10 cellular contexts compared by ENCODE assay signal in the genomic region with DNA sequence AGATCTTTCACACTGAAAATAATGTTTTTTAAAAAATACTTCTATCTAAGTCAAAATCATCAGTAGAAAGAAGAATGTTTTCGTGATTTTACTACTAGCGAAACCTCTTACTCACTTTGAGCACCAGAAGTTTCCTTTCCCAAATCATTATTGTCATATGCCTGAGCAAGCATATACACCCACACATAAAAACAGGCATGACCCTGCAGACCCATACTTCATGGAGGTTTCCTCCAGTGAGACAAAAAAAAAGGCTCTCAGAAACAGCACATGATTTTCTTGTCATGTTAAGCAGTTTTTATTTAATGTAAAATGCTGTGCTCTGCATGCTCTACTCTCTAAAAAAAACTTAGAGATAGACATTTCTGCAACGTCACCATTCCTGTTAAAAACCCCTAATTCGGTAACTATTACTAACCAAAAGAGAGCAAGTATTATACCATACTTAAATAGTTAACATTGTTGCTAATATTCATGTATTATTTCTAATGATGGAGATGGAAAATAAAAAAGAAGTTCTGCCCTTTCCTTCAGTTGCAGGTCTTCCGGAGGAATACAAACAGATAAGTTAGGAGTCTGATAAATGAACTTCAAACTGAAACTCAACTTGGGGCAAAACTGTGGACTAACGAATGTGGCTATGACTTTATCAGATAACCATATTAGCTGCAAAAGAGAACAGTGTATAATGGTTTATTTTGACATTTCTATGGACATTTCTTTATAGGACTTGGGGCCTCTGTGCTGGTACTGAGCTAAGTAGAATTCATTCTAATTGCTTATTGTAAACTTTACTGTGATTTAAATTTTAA. TPM values are rescaled to one million over a fixed set of nuclear protein-coding genes. Genes with fewer than 3 reads are reported as not detected.
DNase-seq lines count a peak whose midpoint lies in the region; ATAC-seq and TF ChIP-seq lines count a peak whose summit lies in the region.
"Had no signal": no experiment of that assay in that cellular context is flagged by ENCODE, and none has a peak within 500 bp of the region (broad histone marks: within the 10 kb centered on the region; RNA-seq: fewer than 3 reads in every experiment).

No MANE protein-coding gene starts in this region.

- no peaks in the 10 kb centered on the region for H3K4me1 ChIP-seq in parathyroid adenoma
- H3K4me1 ChIP-seq: body of pancreas had no signal

- no peak overlapping the region for H3K27ac ChIP-seq in parathyroid adenoma
- H3K27ac ChIP-seq: body of pancreas had no signal

- no peak overlapping the region for H3K27ac Mint-ChIP-seq in T-helper 1 cell treated with Interleukin-12 subunit alpha and Interleukin-12 subunit beta and Interleukin-4 antibody, amounts not matched to agents 30 μg/mL and 1 μg/mL, for 36 hours

- peak; percentile 49 for ATAC-seq in GM18519 (IDR thresholded peaks at IDR 0.05; ENCODE audit: low FRiP score, unreplicated experiment)
- peak; percentile 86 for ATAC-seq in GM21717 (IDR thresholded peaks at IDR 0.05; ENCODE audit: unreplicated experiment)
- no peak for ATAC-seq in HG02981 (IDR thresholded peaks at IDR 0.05; ENCODE audit: unreplicated experiment)
- ATAC-seq: body of pancreas had no signal

- H3K79me2 ChIP-seq in parathyroid adenoma, result no peaks in the 10 kb centered on the region

- no peaks in the 10 kb centered on the region for H3K27me3 Mint-ChIP-seq in T-helper 1 cell treated with Interleukin-12 subunit alpha and Interleukin-12 subunit beta and Interleukin-4 antibody, amounts not matched to agents 30 μg/mL and 1 μg/mL, for 36 hours (ENCODE audit: low read depth)

- peak overlapping the region; percentile 34 for H3K4me2 ChIP-seq in parathyroid adenoma (ENCODE audit: low read length)

- H3K36me3 ChIP-seq in parathyroid adenoma (ENCODE audit: control insufficient read depth, insufficient read depth, low read length) (no peaks in the 10 kb centered on the region), H7 (replicated peaks; ENCODE audit: control insufficient read depth, insufficient read depth, low read length) (no peaks in the 10 kb centered on the region)

- no peak overlapping the region for H3K9ac ChIP-seq in parathyroid adenoma

- H3K4me3 Mint-ChIP-seq in T-helper 1 cell treated with Interleukin-12 subunit alpha and Interleukin-12 subunit beta and Interleukin-4 antibody, amounts not matched to agents 30 μg/mL and 1 μg/mL, for 36 hours, result peak overlapping the region; percentile 59

- no peaks in the 10 kb centered on the region for H3K27me3 ChIP-seq in parathyroid adenoma (ENCODE audit: control insufficient read depth, insufficient read depth, low read length)
- H3K27me3 ChIP-seq in H7 (ENCODE audit: control insufficient read depth, insufficient read depth, low read length), result no peaks in the 10 kb centered on the region
- H3K27me3 ChIP-seq: body of pancreas had no signal

- DNase-seq in KG1 (lab: John Stamatoyannopoulos, UW) (no peak), H7 (no peak)
- DNase-seq: body of pancreas, foreskin melanocyte, GDM1 had no signal

- H2AFZ ChIP-seq in parathyroid adenoma, result peak overlapping the region; percentile 4

- TF ChIP-seq CTCF in parathyroid adenoma (IDR thresholded peaks at IDR 0.05), result no peak

- H3K4me3 ChIP-seq in parathyroid adenoma (ENCODE audit: low read depth, low read length), result peak overlapping the region; percentile 22
- H3K4me3 ChIP-seq in H7 (ENCODE audit: insufficient read depth, low read depth, low read length), result no peak overlapping the region
- H3K4me3 ChIP-seq: body of pancreas had no signal

- peaks cover 23% of the 10 kb centered on the region for H3K9me3 Mint-ChIP-seq in T-helper 1 cell treated with Interleukin-12 subunit alpha and Interleukin-12 subunit beta and Interleukin-4 antibody, amounts not matched to agents 30 μg/mL and 1 μg/mL, for 36 hours

- no peaks in the 10 kb centered on the region for H3K9me3 ChIP-seq in parathyroid adenoma (ENCODE audit: control insufficient read depth, low read length)
- H3K9me3 ChIP-seq: body of pancreas had no signal

- H3K36me3 Mint-ChIP-seq in T-helper 1 cell treated with Interleukin-12 subunit alpha and Interleukin-12 subunit beta and Interleukin-4 antibody, amounts not matched to agents 30 μg/mL and 1 μg/mL, for 36 hours (ENCODE audit: low read depth), result peaks cover 36% of the 10 kb centered on the region

- H3K4me1 Mint-ChIP-seq in T-helper 1 cell treated with Interleukin-12 subunit alpha and Interleukin-12 subunit beta and Interleukin-4 antibody, amounts not matched to agents 30 μg/mL and 1 μg/mL, for 36 hours (ENCODE audit: low read depth), result peaks cover 17% of the 10 kb centered on the region

RNA-seq across cellular contexts. Expression of a gene that starts 15.9 kb away (rescaled TPM):
- total RNA-seq in H7 (2014; rRNA removed; shearing (Covaris generic)), result 0.18 and 0.38 TPM in 2 replicates

RNA-seq across cellular contexts. Expression of a gene that starts 31.8 kb away (rescaled TPM):
- total RNA-seq in H7 (2014; rRNA removed; shearing (Covaris generic)), result 29.6 and 32.9 TPM in 2 replicates
